27 cellular contexts compared by ENCODE assay signal in genomic region chr6:119630561-119631192, GRCh38.
"Had no signal": no experiment of that assay in that cellular context is flagged by ENCODE, and none has a peak within 500 bp of the region (broad histone marks: within the 10 kb centered on the region; RNA-seq: fewer than 3 reads in every experiment).

No MANE protein-coding gene starts in this region.

- H3K9me3 ChIP-seq: lower lobe of right lung, pancreas, prostate gland, tibial nerve, uterus had no signal

- H3K4me3 ChIP-seq: left lung, lower lobe of right lung, pancreas, prostate gland, smooth muscle cell, tibial nerve, uterus had no signal

- H3K27me3 ChIP-seq: left lung, pancreas, tibial nerve, uterus had no signal

- H3K27ac ChIP-seq: left lung, lower lobe of right lung, prostate gland, tibial nerve, uterus had no signal

- FAIRE-seq: islet of Langerhans had no signal

- DNase-seq: hypothalamus; immature natural killer cell; kidney; left colon; left lung; lower lobe of right lung; mammary epithelial cell; mesenchymal stem cell; naive thymus-derived CD8-positive, alpha-beta T cell; nucleus accumbens; pancreas; posterior cingulate gyrus; retina; right cardiac atrium; stimulated activated CD4-positive, alpha-beta T cell treated with anti-CD3 and anti-CD28 coated beads, Interleukin-1b, Interleukin-23, amount 100 ng/mL, for 48 hours; stimulated activated CD4-positive, alpha-beta T cell treated with anti-CD3 and anti-CD28 coated beads, Interleukin-2, amount 100 ng/mL, for 48 hours; stimulated activated CD4-positive, alpha-beta T cell treated with anti-CD3 and anti-CD28 coated beads, Interleukin-4, amount 100 ng/mL, for 4 hours; stimulated activated CD8-positive, alpha-beta memory T cell treated with anti-CD3 and anti-CD28 coated beads, Interleukin-4, amount 100 ng/mL, for 48 hours; stimulated activated naive CD4-positive, alpha-beta T cell treated with Interleukin-2 at 50 U/mL for 16 hours; stimulated activated naive CD8-positive, alpha-beta T cell treated with anti-CD3 and anti-CD28 coated beads, Interleukin-15, amount 100 ng/mL, for 72 hours; substantia nigra; uterus had no signal

- H3K4me1 ChIP-seq: left lung, lower lobe of right lung, prostate gland, tibial nerve, uterus had no signal

- ATAC-seq: left colon; left lung; lower lobe of right lung; naive thymus-derived CD8-positive, alpha-beta T cell; pancreas; right cardiac atrium; stimulated activated memory B cell treated with anti-CD40 and anti-IgM and Interleukin-4, amounts not matched to agents 10 μg/mL and 1 μg/mL and 100 μg/mL, for 72 hours; stimulated activated naive CD8-positive, alpha-beta T cell treated with anti-CD3 and anti-CD28 coated beads, Interleukin-15, amount 100 ng/mL, for 72 hours had no signal

- H3K4me2 ChIP-seq: smooth muscle cell had no signal

- H3K36me3 ChIP-seq: left lung, lower lobe of right lung, pancreas, prostate gland, tibial nerve, uterus had no signal
